ENCODE assay signal across 19 cellular contexts in genomic region chr20:49739042-49739441, GRCh38.
"Had no signal": no experiment of that assay in that cellular context is flagged by ENCODE, and none has a peak within 500 bp of the region (broad histone marks: within the 10 kb centered on the region; RNA-seq: fewer than 3 reads in every experiment).

No MANE protein-coding gene starts in this region.

- H3K27ac ChIP-seq: HL-60 had no signal

- H3K4me2 ChIP-seq: SK-N-SH had no signal

- H3K9ac ChIP-seq: SK-N-SH had no signal

- DNase-seq: KBM-7, MV-4-11, NCI-H1048, NCI-H1105, NCI-H1417, NCI-H146, NCI-H1694 treated with DMSO at 0.1 percent for 48 hours, NCI-H1930, NCI-H2081, NCI-H2107, NCI-H2227 treated with DMSO at 0.1 percent for 48 hours, NCI-H524, NCI-H69, NCI-H774, RPMI8226, SHP77, SK-N-SH had no signal

- H3K9me3 ChIP-seq: SK-N-SH had no signal

- FAIRE-seq: RCC 7860 had no signal
